15 cellular contexts compared by ENCODE assay signal in genomic region chr18:62335494-62335893, GRCh38. TPM values are rescaled to one million over a fixed set of nuclear protein-coding genes. Genes with fewer than 3 reads are reported as not detected.
DNase-seq lines count a peak whose midpoint lies in the region; ATAC-seq and TF ChIP-seq lines count a peak whose summit lies in the region.
"Had no signal": no experiment of that assay in that cellular context is flagged by ENCODE, and none has a peak within 500 bp of the region (broad histone marks: within the 10 kb centered on the region; RNA-seq: fewer than 3 reads in every experiment).

No MANE protein-coding gene starts in this region.

- H3K27ac ChIP-seq in HEK293 (ENCODE audit: extremely low read depth, low read depth, low read length) (no peak overlapping the region), SK-N-MC (no peak overlapping the region), trophoblast cell (ENCODE audit: low read depth, low read length) (no peak overlapping the region), upper lobe of right lung (no peak overlapping the region)

- H3K36me3 Mint-ChIP-seq in Calu3 (ENCODE audit: insufficient read depth, unreplicated experiment) = peaks cover 54% of the 10 kb centered on the region
- H3K36me3 Mint-ChIP-seq: CD4-positive, CD25-positive, alpha-beta regulatory T cell had no signal

- no peak overlapping the region for H3K4me2 ChIP-seq in trophoblast cell (ENCODE audit: low read length)
- H3K4me2 ChIP-seq: GM23338 had no signal

- peaks cover 24% of the 10 kb centered on the region for H3K4me1 ChIP-seq in HEK293 (ENCODE audit: control insufficient read depth, insufficient read depth, low read length)
- H3K4me1 ChIP-seq in trophoblast cell (ENCODE audit: control insufficient read depth in 1 of 2, insufficient read depth in 2 of 2, low read length in 2 of 2) = peaks cover 0 to 3% of the 10 kb centered on the region in 2 experiments
- H3K4me1 ChIP-seq in upper lobe of right lung = peaks cover 7% of the 10 kb centered on the region

- H3K4me3 Mint-ChIP-seq in Calu3 (ENCODE audit: low read depth, unreplicated experiment) = peak overlapping the region; percentile 61
- H3K4me3 Mint-ChIP-seq: CD4-positive, CD25-positive, alpha-beta regulatory T cell; GM23338; IgD-negative memory B cell had no signal

- H2AK5ac ChIP-seq in trophoblast cell (ENCODE audit: low read length) = no peak overlapping the region

- no peak overlapping the region for H4K12ac ChIP-seq in trophoblast cell (ENCODE audit: low read depth, low read length)

- no peak overlapping the region for H3K18ac ChIP-seq in trophoblast cell (ENCODE audit: low read length)

- no peaks in the 10 kb centered on the region for H3K79me1 ChIP-seq in trophoblast cell (ENCODE audit: low read length)

- H3K4ac ChIP-seq in trophoblast cell (ENCODE audit: low read depth, low read length) = no peak overlapping the region

- ATAC-seq in upper lobe of right lung = no peak

- H3K9ac ChIP-seq in SK-N-MC (ENCODE audit: insufficient read length) (no peak overlapping the region), trophoblast cell (ENCODE audit: low read length) (no peak overlapping the region)

- H3K14ac ChIP-seq in trophoblast cell (ENCODE audit: low read length) = no peak overlapping the region

- WGBS in trophoblast cell (ENCODE audit: extremely low coverage, insufficient coverage, insufficient read length) = no CpG with 5 or more reads among the region's 5 CpGs

- intact Hi-C loops in Calu3 (cut with micrococcal nuclease; ENCODE audit: unreplicated experiment) = no loop called here
- intact Hi-C loops in upper lobe of right lung (cut with DNase I) = no loop called here

- H3K4me3 ChIP-seq in HEK293 (ENCODE audit: low read depth, low read length) = no peak overlapping the region
- H3K4me3 ChIP-seq in SK-N-MC = no peak overlapping the region
- no peak overlapping the region for H3K4me3 ChIP-seq in trophoblast cell (ENCODE audit: low read depth, low read length)
- no peak overlapping the region for H3K4me3 ChIP-seq in upper lobe of right lung
- H3K4me3 ChIP-seq: GM23338 had no signal

- H2AFZ ChIP-seq in trophoblast cell (ENCODE audit: insufficient read depth, low read length, poor library complexity) = no peak overlapping the region
- H2AFZ ChIP-seq: GM23338 had no signal

- H3K27me3 Mint-ChIP-seq in Calu3 (ENCODE audit: unreplicated experiment) = no peaks in the 10 kb centered on the region

- no peak overlapping the region for H2BK5ac ChIP-seq in trophoblast cell (ENCODE audit: low read depth, low read length, poor library complexity)

- CTCF ChIA-PET in Calu3 (lab: Charles Lee) = interaction anchor here (0.7 kb wide), 1 partner anchor 39 kb away, joined by 7 read pairs; no protein-coding TSS in a partner anchor
- CTCF ChIA-PET in HEK293 (lab: Yijun Ruan, JAX) = no interaction called here

- POLR2A ChIA-PET in HEK293 (lab: Yijun Ruan, JAX) = no interaction called here

- H3K9me3 ChIP-seq in HEK293 (ENCODE audit: control insufficient read depth, insufficient read depth, low read depth, low read length) = no peaks in the 10 kb centered on the region
- H3K9me3 ChIP-seq in SK-N-MC (ENCODE audit: low read depth, low read length) = no peaks in the 10 kb centered on the region
- H3K9me3 ChIP-seq in trophoblast cell (ENCODE audit: insufficient read depth, low read depth, low read length) = peaks cover 6% of the 10 kb centered on the region
- no peaks in the 10 kb centered on the region for H3K9me3 ChIP-seq in upper lobe of right lung

- TF ChIP-seq CTCF in Calu3 (IDR thresholded peaks at IDR 0.05; ENCODE audit: unreplicated experiment) (no peak), HEK293 (tag by site-specific recombination; IDR thresholded peaks at IDR 0.05) (no peak), upper lobe of right lung (IDR thresholded peaks at IDR 0.05) (no peak)

- no peak overlapping the region for H2BK12ac ChIP-seq in trophoblast cell (ENCODE audit: low read length)

- H3K27ac Mint-ChIP-seq in Calu3 (ENCODE audit: unreplicated experiment) = peak overlapping the region; percentile 91
- H3K27ac Mint-ChIP-seq: CD4-positive, CD25-positive, alpha-beta regulatory T cell; GM23338; IgD-negative memory B cell had no signal

- H3K79me2 ChIP-seq in trophoblast cell (ENCODE audit: control insufficient read depth, insufficient read depth, low read length, poor library complexity) = no peaks in the 10 kb centered on the region

- peaks cover 96% of the 10 kb centered on the region for H3K4me1 Mint-ChIP-seq in Calu3 (ENCODE audit: low read depth, unreplicated experiment)
- H3K4me1 Mint-ChIP-seq: IgD-negative memory B cell had no signal

- H3K27me3 ChIP-seq in trophoblast cell (ENCODE audit: insufficient read depth, low read length) (no peaks in the 10 kb centered on the region), upper lobe of right lung (peaks cover 4% of the 10 kb centered on the region)

- H3K36me3 ChIP-seq in HEK293 (ENCODE audit: control insufficient read depth in 2 of 2, insufficient read depth in 1 of 2, low read length in 2 of 2) = no peaks in the 10 kb centered on the region
- no peaks in the 10 kb centered on the region for H3K36me3 ChIP-seq in SK-N-MC (ENCODE audit: insufficient read depth, low read length)
- no peaks in the 10 kb centered on the region for H3K36me3 ChIP-seq in trophoblast cell (ENCODE audit: control insufficient read depth in 1 of 2, insufficient read depth in 2 of 2, low read length in 2 of 2)
- no peaks in the 10 kb centered on the region for H3K36me3 ChIP-seq in upper lobe of right lung

- BruUV-seq in Calu3 (replicated peaks; lab: Mats Ljungman, UMichigan) = no TSS peak

- no peak overlapping the region for H4K8ac ChIP-seq in trophoblast cell (ENCODE audit: low read depth, low read length)

- H3K23ac ChIP-seq in trophoblast cell (ENCODE audit: low read length) = no peak overlapping the region

- no peak overlapping the region for H2BK120ac ChIP-seq in trophoblast cell (ENCODE audit: insufficient read depth, low read length, poor library complexity)

- H4K91ac ChIP-seq in trophoblast cell (ENCODE audit: low read depth, low read length) = no peak overlapping the region

- no peaks in the 10 kb centered on the region for H3K9me3 Mint-ChIP-seq in Calu3 (ENCODE audit: low read depth, unreplicated experiment)
- H3K9me3 Mint-ChIP-seq: CD4-positive, CD25-positive, alpha-beta regulatory T cell; GM23338; IgD-negative memory B cell had no signal

- DNase-seq in Calu3 = no peak
- peak; percentile 8 for DNase-seq in SK-N-MC (ENCODE audit: low read depth, low spot score)
- DNase-seq in trophoblast cell = peak; percentile 56 to 88
- no peak for DNase-seq in activated gamma-delta T cell treated with Interleukin-2 at 50 U/mL for 16 hours
- no peak for DNase-seq in upper lobe of right lung
- no peak for DNase-seq in dedifferentiated amniotic fluid mesenchymal stem cell (ENCODE audit: extremely low spot score)
- DNase-seq: CD4-positive, CD25-positive, alpha-beta regulatory T cell; DMS153; DMS79 treated with DMSO at 0.1 percent for 48 hours; EL; H7; KG1 had no signal

TF ChIP-seq in HEK293, 187 proteins besides CTCF, POLR2A, EP300 and RAD21 (continues in another document):
- no peak for TF ChIP-seq ZNF510 (tag by site-specific recombination; IDR thresholded peaks at IDR 0.05; ENCODE audit: insufficient replicate concordance)
- TF ChIP-seq ZNF768 (tag by site-specific recombination; IDR thresholded peaks at IDR 0.05) = no peak
- TF ChIP-seq, protein P1, sequence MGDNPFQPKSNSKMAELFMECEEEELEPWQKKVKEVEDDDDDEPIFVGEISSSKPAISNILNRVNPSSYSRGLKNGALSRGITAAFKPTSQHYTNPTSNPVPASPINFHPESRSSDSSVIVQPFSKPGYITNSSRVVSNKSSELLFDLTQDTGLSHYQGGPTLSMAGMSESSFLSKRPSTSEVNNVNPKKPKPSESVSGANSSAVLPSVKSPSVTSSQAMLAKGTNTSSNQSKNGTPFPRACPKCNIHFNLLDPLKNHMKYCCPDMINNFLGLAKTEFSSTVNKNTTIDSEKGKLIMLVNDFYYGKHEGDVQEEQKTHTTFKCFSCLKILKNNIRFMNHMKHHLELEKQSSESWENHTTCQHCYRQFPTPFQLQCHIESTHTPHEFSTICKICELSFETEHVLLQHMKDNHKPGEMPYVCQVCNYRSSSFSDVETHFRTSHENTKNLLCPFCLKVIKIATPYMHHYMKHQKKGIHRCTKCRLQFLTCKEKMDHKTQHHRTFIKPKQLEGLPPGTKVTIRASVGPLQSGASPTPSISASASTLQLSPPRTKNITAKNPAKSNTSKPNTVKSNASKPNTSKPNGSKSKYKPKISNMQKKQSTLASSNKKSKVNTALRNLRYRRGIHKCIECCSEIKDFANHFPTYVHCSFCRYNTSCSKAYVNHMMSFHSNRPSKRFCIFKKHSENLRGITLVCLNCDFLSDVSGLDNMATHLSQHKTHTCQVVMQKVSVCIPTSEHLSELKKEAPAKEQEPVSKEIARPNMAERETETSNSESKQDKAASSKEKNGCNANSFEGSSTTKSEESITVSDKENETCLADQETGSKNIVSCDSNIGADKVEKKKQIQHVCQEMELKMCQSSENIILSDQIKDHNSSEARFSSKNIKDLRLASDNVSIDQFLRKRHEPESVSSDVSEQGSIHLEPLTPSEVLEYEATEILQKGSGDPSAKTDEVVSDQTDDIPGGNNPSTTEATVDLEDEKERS (tag by site-specific recombination; IDR thresholded peaks at IDR 0.05) = no peak
- 0 out of 2 replicates have a peak, but pooled peaks have one; percentile 35 for TF ChIP-seq PRDM4 (tag by site-specific recombination; IDR thresholded peaks at IDR 0.05)
- no peak for TF ChIP-seq ZNF830 (tag by site-specific recombination; IDR thresholded peaks at IDR 0.05; ENCODE audit: low read depth)

RNA-seq across cellular contexts. Expression of gene TNFRSF11A, which starts 10.4 kb away (rescaled TPM):
- total RNA-seq in Calu3 (2022) = 94.6 and 126 TPM in 2 replicates
- polyA plus RNA-seq in trophoblast cell (2013) = 0.12 and 0.19 TPM in 2 replicates
- total RNA-seq in upper lobe of right lung = 2.5 TPM
- polyA plus RNA-seq: IgD-negative memory B cell had no signal

Comparison
In these comparisons a context has a peak if more than half of its experiments do, and no peak if none do; other contexts are left out.
1. DNase-seq: peak in SK-N-MC (single experiment) and trophoblast cell (2 of 2); none in Calu3 (single experiment), activated gamma-delta T cell treated with Interleukin-2 at 50 U/mL for 16 hours (single experiment), upper lobe of right lung (single experiment) and dedifferentiated amniotic fluid mesenchymal stem cell (single experiment).
2. RNA of gene TNFRSF11A, which starts 10.4 kb away (total RNA-seq): 94.6 to 126 TPM in Calu3; 2.5 TPM in upper lobe of right lung (single experiment); every median in the first group is over 10 times any median in the second.